Comparison of ENCODE assay signal across 9 cellular contexts in genomic region chr14:91810699-91811098, GRCh38. TPM values are rescaled to one million over a fixed set of nuclear protein-coding genes. Genes with fewer than 3 reads are reported as not detected.
"Had no signal": no experiment of that assay in that cellular context is flagged by ENCODE, and none has a peak within 500 bp of the region (broad histone marks: within the 10 kb centered on the region; RNA-seq: fewer than 3 reads in every experiment).

No MANE protein-coding gene starts in this region.

- DNase-seq: GM23248, GOT3, H7, KBM-7 had no signal

- FAIRE-seq: HepG2 had no signal

- ATAC-seq: HCT116, HepG2 had no signal

- H3K27ac ChIP-seq: GM23248, HL-60 had no signal

- H3K36me3 ChIP-seq: HAP-1 had no signal

- H3K4me1 ChIP-seq: HAP-1 had no signal

- H3K4me3 ChIP-seq: GM23248, HAP-1 had no signal

RNA-seq across cellular contexts. Expression of gene TC2N, which starts 56.6 kb away (rescaled TPM):
- total RNA-seq: HepG2, HT1080 had no signal
